ENCODE assay signal across 1 cellular context in the genomic region with DNA sequence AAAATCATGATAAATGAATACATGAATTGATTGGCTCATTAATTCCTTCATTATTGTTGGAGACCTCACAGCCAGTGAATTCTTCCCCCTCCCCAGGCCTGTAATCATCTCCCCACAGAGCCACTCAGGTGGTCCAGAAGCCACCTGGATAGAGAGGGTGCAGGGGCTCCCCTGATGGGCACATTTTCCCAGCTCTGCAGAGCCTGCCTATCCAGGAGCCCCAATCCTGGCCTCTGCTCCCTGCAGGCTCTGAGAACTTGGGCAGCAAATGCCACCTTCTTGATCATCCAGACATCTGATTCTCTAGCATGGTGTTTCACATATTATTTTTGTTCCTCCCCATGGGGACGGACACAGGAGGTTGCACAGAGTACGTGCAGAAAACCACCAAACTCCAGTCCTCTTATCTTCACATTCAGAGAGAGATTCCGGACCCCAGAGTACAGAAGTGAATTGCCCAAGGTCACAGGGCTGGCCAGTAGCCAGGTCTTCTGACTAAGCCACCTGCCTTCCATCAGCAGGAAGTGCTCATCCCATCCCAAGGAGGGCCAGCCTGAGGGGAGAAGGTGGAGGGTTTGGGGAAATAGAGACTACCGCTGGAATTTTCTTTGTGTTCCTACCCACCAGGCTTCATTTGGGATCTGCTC.
TF ChIP-seq lines count a peak whose summit lies in the region.

No MANE protein-coding gene starts in this region.

TF ChIP-seq in HepG2, 621 proteins besides CTCF, POLR2A, EP300 and RAD21 (continued from another document and continues in another):
- 0 out of 4 replicates have a peak, but pooled peaks of 1 of the 2 experiments have one; percentile 20 for TF ChIP-seq REST (IDR thresholded peaks at IDR 0.05; ENCODE audit: borderline replicate concordance in 1 of 2, low read depth in 1 of 2, low read length in 2 of 2)
- TF ChIP-seq ZHX2 (IDR thresholded peaks at IDR 0.05; ENCODE audit: low read depth), result no peak
- no peak for TF ChIP-seq ZHX2 (CRISPR knock-in tag; IDR thresholded peaks at IDR 0.05; ENCODE audit: borderline replicate concordance)
- TF ChIP-seq GABPA (IDR thresholded peaks at IDR 0.05; ENCODE audit: low read depth, low read length), result no peak
- TF ChIP-seq GABPA (CRISPR knock-in tag; IDR thresholded peaks at IDR 0.05; ENCODE audit: low read depth), result peak; percentile 67
- TF ChIP-seq NR3C1 (CRISPR knock-in tag; IDR thresholded peaks at IDR 0.05), result no peak
- peak; percentile 81 for TF ChIP-seq BCL6 (CRISPR knock-in tag; IDR thresholded peaks at IDR 0.05)
- peak; percentile 72; the same call in 1 of the 2 replicates for TF ChIP-seq ZNF430 (CRISPR knock-in tag; IDR thresholded peaks at IDR 0.05)
- 0 out of 2 replicates have a peak, but pooled peaks have one; percentile 23 for TF ChIP-seq ZSCAN29 (CRISPR knock-in tag; conservative IDR thresholded peaks at IDR 0.05)
- TF ChIP-seq ISL2 (CRISPR knock-in tag; IDR thresholded peaks at IDR 0.05), result peak; percentile 61; the same call in 1 of the 2 replicates
- peak; percentile 96 for TF ChIP-seq MED1 (CRISPR knock-in tag; IDR thresholded peaks at IDR 0.05)
- TF ChIP-seq MBD4 (IDR thresholded peaks at IDR 0.05; ENCODE audit: borderline replicate concordance, low read length), result no peak
- TF ChIP-seq, protein P1, sequence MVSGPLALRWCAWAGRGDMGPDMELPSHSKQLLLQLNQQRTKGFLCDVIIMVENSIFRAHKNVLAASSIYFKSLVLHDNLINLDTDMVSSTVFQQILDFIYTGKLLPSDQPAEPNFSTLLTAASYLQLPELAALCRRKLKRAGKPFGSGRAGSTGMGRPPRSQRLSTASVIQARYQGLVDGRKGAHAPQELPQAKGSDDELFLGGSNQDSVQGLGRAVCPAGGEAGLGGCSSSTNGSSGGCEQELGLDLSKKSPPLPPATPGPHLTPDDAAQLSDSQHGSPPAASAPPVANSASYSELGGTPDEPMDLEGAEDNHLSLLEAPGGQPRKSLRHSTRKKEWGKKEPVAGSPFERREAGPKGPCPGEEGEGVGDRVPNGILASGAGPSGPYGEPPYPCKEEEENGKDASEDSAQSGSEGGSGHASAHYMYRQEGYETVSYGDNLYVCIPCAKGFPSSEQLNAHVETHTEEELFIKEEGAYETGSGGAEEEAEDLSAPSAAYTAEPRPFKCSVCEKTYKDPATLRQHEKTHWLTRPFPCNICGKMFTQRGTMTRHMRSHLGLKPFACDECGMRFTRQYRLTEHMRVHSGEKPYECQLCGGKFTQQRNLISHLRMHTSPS (CRISPR knock-in tag; IDR thresholded peaks at IDR 0.05; ENCODE audit: low read depth), result peak; percentile 24; the same call in 1 of the 2 replicates
- TF ChIP-seq, protein P2, sequence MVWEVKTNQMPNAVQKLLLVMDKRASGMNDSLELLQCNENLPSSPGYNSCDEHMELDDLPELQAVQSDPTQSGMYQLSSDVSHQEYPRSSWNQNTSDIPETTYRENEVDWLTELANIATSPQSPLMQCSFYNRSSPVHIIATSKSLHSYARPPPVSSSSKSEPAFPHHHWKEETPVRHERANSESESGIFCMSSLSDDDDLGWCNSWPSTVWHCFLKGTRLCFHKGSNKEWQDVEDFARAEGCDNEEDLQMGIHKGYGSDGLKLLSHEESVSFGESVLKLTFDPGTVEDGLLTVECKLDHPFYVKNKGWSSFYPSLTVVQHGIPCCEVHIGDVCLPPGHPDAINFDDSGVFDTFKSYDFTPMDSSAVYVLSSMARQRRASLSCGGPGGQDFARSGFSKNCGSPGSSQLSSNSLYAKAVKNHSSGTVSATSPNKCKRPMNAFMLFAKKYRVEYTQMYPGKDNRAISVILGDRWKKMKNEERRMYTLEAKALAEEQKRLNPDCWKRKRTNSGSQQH (CRISPR knock-in tag; IDR thresholded peaks at IDR 0.05; ENCODE audit: low read depth), result 0 out of 2 replicates have a peak, but pooled peaks have one; percentile 25
- peak; percentile 89 for TF ChIP-seq MED8 (CRISPR knock-in tag; IDR thresholded peaks at IDR 0.05; ENCODE audit: insufficient replicate concordance)
- peak; percentile 83 for TF ChIP-seq ETV5 (CRISPR knock-in tag; IDR thresholded peaks at IDR 0.05; ENCODE audit: borderline replicate concordance)
- TF ChIP-seq MAFG (CRISPR knock-in tag; IDR thresholded peaks at IDR 0.05), result no peak
- TF ChIP-seq SPEN (CRISPR knock-in tag; IDR thresholded peaks at IDR 0.05; ENCODE audit: low read depth), result 0 out of 2 replicates have a peak, but pooled peaks have one; percentile 30
- peak; percentile 83 for TF ChIP-seq HNF4A (CRISPR knock-in tag; IDR thresholded peaks at IDR 0.05)
- peak; percentile 39; the same call in 1 of the 2 replicates for TF ChIP-seq IRF2 (CRISPR knock-in tag; IDR thresholded peaks at IDR 0.05)
- TF ChIP-seq KAT8 (CRISPR knock-in tag; IDR thresholded peaks at IDR 0.05), result peak; percentile 59; the same call in 1 of the 2 replicates
- TF ChIP-seq, protein P3, sequence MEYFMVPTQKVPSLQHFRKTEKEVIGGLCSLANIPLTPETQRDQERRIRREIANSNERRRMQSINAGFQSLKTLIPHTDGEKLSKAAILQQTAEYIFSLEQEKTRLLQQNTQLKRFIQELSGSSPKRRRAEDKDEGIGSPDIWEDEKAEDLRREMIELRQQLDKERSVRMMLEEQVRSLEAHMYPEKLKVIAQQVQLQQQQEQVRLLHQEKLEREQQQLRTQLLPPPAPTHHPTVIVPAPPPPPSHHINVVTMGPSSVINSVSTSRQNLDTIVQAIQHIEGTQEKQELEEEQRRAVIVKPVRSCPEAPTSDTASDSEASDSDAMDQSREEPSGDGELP (IDR thresholded peaks at IDR 0.05; ENCODE audit: borderline replicate concordance, low read depth), result peak; percentile 60; the same call in 1 of the 2 replicates
- TF ChIP-seq, protein P4, sequence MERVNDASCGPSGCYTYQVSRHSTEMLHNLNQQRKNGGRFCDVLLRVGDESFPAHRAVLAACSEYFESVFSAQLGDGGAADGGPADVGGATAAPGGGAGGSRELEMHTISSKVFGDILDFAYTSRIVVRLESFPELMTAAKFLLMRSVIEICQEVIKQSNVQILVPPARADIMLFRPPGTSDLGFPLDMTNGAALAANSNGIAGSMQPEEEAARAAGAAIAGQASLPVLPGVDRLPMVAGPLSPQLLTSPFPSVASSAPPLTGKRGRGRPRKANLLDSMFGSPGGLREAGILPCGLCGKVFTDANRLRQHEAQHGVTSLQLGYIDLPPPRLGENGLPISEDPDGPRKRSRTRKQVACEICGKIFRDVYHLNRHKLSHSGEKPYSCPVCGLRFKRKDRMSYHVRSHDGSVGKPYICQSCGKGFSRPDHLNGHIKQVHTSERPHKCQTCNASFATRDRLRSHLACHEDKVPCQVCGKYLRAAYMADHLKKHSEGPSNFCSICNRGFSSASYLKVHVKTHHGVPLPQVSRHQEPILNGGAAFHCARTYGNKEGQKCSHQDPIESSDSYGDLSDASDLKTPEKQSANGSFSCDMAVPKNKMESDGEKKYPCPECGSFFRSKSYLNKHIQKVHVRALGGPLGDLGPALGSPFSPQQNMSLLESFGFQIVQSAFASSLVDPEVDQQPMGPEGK (CRISPR knock-in tag; IDR thresholded peaks at IDR 0.05), result 0 out of 2 replicates have a peak, but pooled peaks have one; percentile 45
- peak; percentile 69 for TF ChIP-seq SAP130 (CRISPR knock-in tag; IDR thresholded peaks at IDR 0.05; ENCODE audit: low read depth)
- TF ChIP-seq ZNF331 (CRISPR knock-in tag; IDR thresholded peaks at IDR 0.05), result peak; percentile 90
- peak; percentile 28; the same call in 1 of the 2 replicates for TF ChIP-seq JUND (CRISPR knock-in tag; IDR thresholded peaks at IDR 0.05)
- TF ChIP-seq, protein P5, sequence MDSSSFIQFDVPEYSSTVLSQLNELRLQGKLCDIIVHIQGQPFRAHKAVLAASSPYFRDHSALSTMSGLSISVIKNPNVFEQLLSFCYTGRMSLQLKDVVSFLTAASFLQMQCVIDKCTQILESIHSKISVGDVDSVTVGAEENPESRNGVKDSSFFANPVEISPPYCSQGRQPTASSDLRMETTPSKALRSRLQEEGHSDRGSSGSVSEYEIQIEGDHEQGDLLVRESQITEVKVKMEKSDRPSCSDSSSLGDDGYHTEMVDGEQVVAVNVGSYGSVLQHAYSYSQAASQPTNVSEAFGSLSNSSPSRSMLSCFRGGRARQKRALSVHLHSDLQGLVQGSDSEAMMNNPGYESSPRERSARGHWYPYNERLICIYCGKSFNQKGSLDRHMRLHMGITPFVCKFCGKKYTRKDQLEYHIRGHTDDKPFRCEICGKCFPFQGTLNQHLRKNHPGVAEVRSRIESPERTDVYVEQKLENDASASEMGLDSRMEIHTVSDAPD (CRISPR knock-in tag; IDR thresholded peaks at IDR 0.05), result no peak
- TF ChIP-seq HDAC1 (CRISPR knock-in tag; IDR thresholded peaks at IDR 0.05), result peak; percentile 81
- peak; percentile 4; the same call in 1 of the 2 replicates for TF ChIP-seq THRA (CRISPR knock-in tag; IDR thresholded peaks at IDR 0.05; ENCODE audit: borderline replicate concordance)
- TF ChIP-seq THAP11 (CRISPR knock-in tag; IDR thresholded peaks at IDR 0.05), result no peak
- TF ChIP-seq TARDBP (CRISPR knock-in tag; IDR thresholded peaks at IDR 0.05), result peak; percentile 78; the same call in 1 of the 2 replicates
- TF ChIP-seq ZNF761 (CRISPR knock-in tag; conservative IDR thresholded peaks at IDR 0.05), result no peak
- TF ChIP-seq MEF2D (CRISPR knock-in tag; IDR thresholded peaks at IDR 0.05), result peak; percentile 73
- no peak for TF ChIP-seq ELF4 (CRISPR knock-in tag; IDR thresholded peaks at IDR 0.05; ENCODE audit: borderline replicate concordance)
- TF ChIP-seq GATAD2A (CRISPR knock-in tag; IDR thresholded peaks at IDR 0.05), result peak; percentile 83
